ENCODE assay signal across 29 cellular contexts in the genomic region with DNA sequence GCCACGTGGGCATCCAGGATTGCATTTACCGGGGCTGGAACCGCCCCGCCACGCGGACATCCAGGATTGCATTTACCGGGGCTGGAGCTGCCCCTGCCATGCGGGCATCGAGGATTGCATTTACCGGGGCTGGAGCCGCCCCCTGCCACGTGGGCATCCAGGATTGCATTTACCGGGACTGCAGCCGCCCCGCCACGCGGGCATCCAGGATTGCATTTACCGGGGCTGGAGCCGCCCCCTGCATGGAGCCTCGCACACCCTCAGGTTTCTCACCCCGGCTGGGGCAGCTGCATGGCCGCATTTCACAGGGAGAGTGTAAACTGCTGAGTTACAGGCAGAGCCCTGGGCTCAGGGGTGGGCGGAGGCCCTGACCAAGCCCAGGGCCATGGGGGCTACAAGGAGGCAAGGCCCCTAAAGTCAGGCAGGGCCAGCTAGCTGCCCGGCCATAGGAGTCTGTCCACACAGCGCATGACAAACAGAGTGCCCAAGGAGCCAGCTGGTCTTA.
"Had no signal": no experiment of that assay in that cellular context is flagged by ENCODE, and none has a peak within 500 bp of the region (broad histone marks: within the 10 kb centered on the region; RNA-seq: fewer than 3 reads in every experiment).

No MANE protein-coding gene starts in this region.

- H3K9me3 Mint-ChIP-seq: stimulated activated effector memory CD8-positive, alpha-beta T cell treated with anti-CD3 and anti-CD28 coated beads, Interleukin-12 subunit alpha, Interleukin-12 subunit beta, amount 100 ng/mL, for 72 hours; stimulated activated memory B cell treated with anti-CD40 and anti-IgM and Interleukin-4, amounts not matched to agents 10 μg/mL and 1 μg/mL and 100 μg/mL, for 72 hours; stimulated activated naive B cell treated with anti-CD40 and anti-IgM and Interleukin-4, amounts not matched to agents 10 μg/mL and 1 μg/mL and 100 μg/mL, for 72 hours; stimulated activated naive CD8-positive, alpha-beta T cell treated with anti-CD3 and anti-CD28 coated beads, Interleukin-15, amount 100 ng/mL, for 72 hours; stimulated activated naive CD8-positive, alpha-beta T cell treated with anti-CD3 and anti-CD28 coated beads, Interleukin-15, Interleukin-2, amounts not matched to agents 100 ng/mL and 50 ng/mL, for 24 hours; type B pancreatic cell had no signal

- ATAC-seq: stimulated activated effector memory CD8-positive, alpha-beta T cell treated with anti-CD3 and anti-CD28 coated beads, Interleukin-12 subunit alpha, Interleukin-12 subunit beta, amount 100 ng/mL, for 72 hours; stimulated activated memory B cell treated with anti-CD40 and anti-IgM and Interleukin-4, amounts not matched to agents 10 μg/mL and 1 μg/mL and 100 μg/mL, for 72 hours; stimulated activated naive B cell treated with anti-CD40 and anti-IgM and Interleukin-4, amounts not matched to agents 10 μg/mL and 1 μg/mL and 100 μg/mL, for 72 hours; stimulated activated naive CD8-positive, alpha-beta T cell treated with anti-CD3 and anti-CD28 coated beads, Interleukin-15, amount 100 ng/mL, for 72 hours; stimulated activated naive CD8-positive, alpha-beta T cell treated with anti-CD3 and anti-CD28 coated beads, Interleukin-15, Interleukin-2, amounts not matched to agents 100 U/mL and 50 U/mL, for 24 hours; upper lobe of right lung had no signal

- H3K4me1 Mint-ChIP-seq: stimulated activated effector memory CD8-positive, alpha-beta T cell treated with anti-CD3 and anti-CD28 coated beads, Interleukin-12 subunit alpha, Interleukin-12 subunit beta, amount 100 ng/mL, for 72 hours; stimulated activated memory B cell treated with anti-CD40 and anti-IgM and Interleukin-4, amounts not matched to agents 10 μg/mL and 1 μg/mL and 100 μg/mL, for 72 hours; stimulated activated naive CD8-positive, alpha-beta T cell treated with anti-CD3 and anti-CD28 coated beads, Interleukin-15, amount 100 ng/mL, for 72 hours had no signal

- FAIRE-seq: urothelium cell line had no signal

- H3K4me3 ChIP-seq: stomach, suprapubic skin, testis, thoracic aorta, thyroid gland, tibial artery, tibial nerve, transverse colon, upper lobe of left lung, upper lobe of right lung, uterus, vagina had no signal

- H3K27ac Mint-ChIP-seq: stimulated activated effector memory CD8-positive, alpha-beta T cell treated with anti-CD3 and anti-CD28 coated beads, Interleukin-12 subunit alpha, Interleukin-12 subunit beta, amount 100 ng/mL, for 72 hours; stimulated activated memory B cell treated with anti-CD40 and anti-IgM and Interleukin-4, amounts not matched to agents 10 μg/mL and 1 μg/mL and 100 μg/mL, for 72 hours; stimulated activated naive B cell treated with anti-CD40 and anti-IgM and Interleukin-4, amounts not matched to agents 10 μg/mL and 1 μg/mL and 100 μg/mL, for 72 hours; stimulated activated naive CD8-positive, alpha-beta T cell treated with anti-CD3 and anti-CD28 coated beads, Interleukin-15, amount 100 ng/mL, for 72 hours; stimulated activated naive CD8-positive, alpha-beta T cell treated with anti-CD3 and anti-CD28 coated beads, Interleukin-15, Interleukin-2, amounts not matched to agents 100 ng/mL and 50 ng/mL, for 24 hours; type B pancreatic cell had no signal

- H3K4me1 ChIP-seq: suprapubic skin, transverse colon, upper lobe of right lung, uterus, vagina had no signal

- H3K36me3 Mint-ChIP-seq: stimulated activated effector memory CD8-positive, alpha-beta T cell treated with anti-CD3 and anti-CD28 coated beads, Interleukin-12 subunit alpha, Interleukin-12 subunit beta, amount 100 ng/mL, for 72 hours; stimulated activated memory B cell treated with anti-CD40 and anti-IgM and Interleukin-4, amounts not matched to agents 10 μg/mL and 1 μg/mL and 100 μg/mL, for 72 hours; stimulated activated naive B cell treated with anti-CD40 and anti-IgM and Interleukin-4, amounts not matched to agents 10 μg/mL and 1 μg/mL and 100 μg/mL, for 72 hours; type B pancreatic cell had no signal

- H3K27ac ChIP-seq: stomach, suprapubic skin, testis, thyroid gland, tibial artery, tibial nerve, transverse colon, upper lobe of left lung, upper lobe of right lung, uterus, vagina had no signal

- H3K27me3 ChIP-seq: testis, thyroid gland, tibial artery, upper lobe of left lung, upper lobe of right lung, vagina had no signal

- DNase-seq: stimulated activated CD4-positive, alpha-beta T cell treated with anti-CD3 and anti-CD28 coated beads, Interleukin-2, amount 100 ng/mL, for 48 hours; stimulated activated CD4-positive, alpha-beta T cell treated with anti-CD3 and anti-CD28 coated beads, Interleukin-4, amount 100 ng/mL, for 1 hour; stimulated activated CD4-positive, alpha-beta T cell treated with anti-CD3 and anti-CD28 coated beads, Interleukin-4, amount 100 ng/mL, for 24 hours; stimulated activated CD4-positive, alpha-beta T cell treated with anti-CD3 and anti-CD28 coated beads, Interleukin-4, amount 100 ng/mL, for 4 hours; stimulated activated CD8-positive, alpha-beta memory T cell treated with anti-CD3 and anti-CD28 coated beads, Interleukin-4, amount 100 ng/mL, for 48 hours; stimulated activated naive B cell treated with anti-CD40 and anti-IgM and Interleukin-4, amounts not matched to agents 10 μg/mL and 1 μg/mL and 100 μg/mL, for 72 hours; stimulated activated naive CD4-positive, alpha-beta T cell; stimulated activated naive CD4-positive, alpha-beta T cell treated with Interleukin-2 at 50 U/mL for 16 hours; stimulated activated naive CD8-positive, alpha-beta T cell treated with anti-CD3 and anti-CD28 coated beads, Interleukin-15, amount 100 ng/mL, for 72 hours; stimulated activated naive CD8-positive, alpha-beta T cell treated with anti-CD3 and anti-CD28 coated beads, Interleukin-15, Interleukin-2, amounts not matched to agents 100 U/mL and 50 U/mL, for 24 hours; stomach; substantia nigra; testis; thyroid gland; tibial artery; transverse colon; trophoblast cell; upper lobe of right lung; uterus had no signal

- H3K9me3 ChIP-seq: stomach, suprapubic skin, testis, thoracic aorta, thyroid gland, tibial artery, tibial nerve, transverse colon, upper lobe of left lung, upper lobe of right lung, uterus, vagina had no signal

- H3K36me3 ChIP-seq: stomach, suprapubic skin, thoracic aorta, thyroid gland, tibial nerve, transverse colon, upper lobe of left lung, upper lobe of right lung, uterus, vagina had no signal

- H3K4me3 Mint-ChIP-seq: stimulated activated effector memory CD8-positive, alpha-beta T cell treated with anti-CD3 and anti-CD28 coated beads, Interleukin-12 subunit alpha, Interleukin-12 subunit beta, amount 100 ng/mL, for 72 hours; stimulated activated memory B cell treated with anti-CD40 and anti-IgM and Interleukin-4, amounts not matched to agents 10 μg/mL and 1 μg/mL and 100 μg/mL, for 72 hours; stimulated activated naive B cell treated with anti-CD40 and anti-IgM and Interleukin-4, amounts not matched to agents 10 μg/mL and 1 μg/mL and 100 μg/mL, for 72 hours; stimulated activated naive CD8-positive, alpha-beta T cell treated with anti-CD3 and anti-CD28 coated beads, Interleukin-15, amount 100 ng/mL, for 72 hours; stimulated activated naive CD8-positive, alpha-beta T cell treated with anti-CD3 and anti-CD28 coated beads, Interleukin-15, Interleukin-2, amounts not matched to agents 100 ng/mL and 50 ng/mL, for 24 hours; type B pancreatic cell had no signal

- H3K27me3 Mint-ChIP-seq: stimulated activated naive CD8-positive, alpha-beta T cell treated with anti-CD3 and anti-CD28 coated beads, Interleukin-15, Interleukin-2, amounts not matched to agents 100 ng/mL and 50 ng/mL, for 24 hours had no signal
